In genomic region chr10:57692255-57692980, GRCh38 we compare ENCODE assay signal across 14 cellular contexts.
DNase-seq lines count a peak whose midpoint lies in the region; ATAC-seq and TF ChIP-seq lines count a peak whose summit lies in the region.
"Had no signal": no experiment of that assay in that cellular context is flagged by ENCODE, and none has a peak within 500 bp of the region (broad histone marks: within the 10 kb centered on the region; RNA-seq: fewer than 3 reads in every experiment).

No MANE protein-coding gene starts in this region.

- peak; percentile 97 for DNase-seq in ACHN
- DNase-seq in HT1080 (ENCODE audit: low read depth): peak; percentile 74
- peak; percentile 92 for DNase-seq in brain microvascular endothelial cell
- DNase-seq in kidney glomerular epithelial cell (lab: John Stamatoyannopoulos, UW): peak; percentile 88
- DNase-seq in activated CD4-positive, alpha-beta T cell treated with anti-CD3 and anti-CD28 coated beads for 4 hours: no peak
- no peak for DNase-seq in activated T-cell treated with anti-CD3 and anti-CD28 coated beads, Interleukin-2, amount 50 U/mL, for 72 hours
- DNase-seq in GM19238 (ENCODE audit: insufficient read length, low spot score): no peak
- DNase-seq in stimulated activated naive CD4-positive, alpha-beta T cell (lab: John Stamatoyannopoulos, UW): no peak
- DNase-seq: activated B cell treated with CpG ODN at 0.5 μM for 24 hours had no signal

- in situ Hi-C loops in ACHN (cut with HindIII; ENCODE audit: low pct_ligation_motif_present, low pct_unique_long_range_greater_than_20kb, low sequenced_read_pairs) (no loop called here), brain microvascular endothelial cell (cut with HindIII; ENCODE audit: low pct_ligation_motif_present, low sequenced_read_pairs) (no loop called here)

- no peaks in the 10 kb centered on the region for H3K27me3 ChIP-seq in brain microvascular endothelial cell (replicated peaks)

- no peak for ATAC-seq in activated T-cell treated with anti-CD3 and anti-CD28 coated beads, Interleukin-2, amount 50 U/mL, for 72 hours (replicated peaks in 1 of 2)
- ATAC-seq: activated T-helper 17 cell treated with anti-CD3 and anti-CD28 coated beads, Interleukin-2, amount 50 U/mL, for 72 hours had no signal

- no peak overlapping the region for H3K4me3 Mint-ChIP-seq in activated T-cell treated with anti-CD3 and anti-CD28 coated beads, Interleukin-2, amount 50 U/mL, for 72 hours
- H3K4me3 Mint-ChIP-seq: activated B cell treated with CpG ODN at 0.5 μM for 24 hours; activated T-helper 17 cell treated with anti-CD3 and anti-CD28 coated beads, Interleukin-2, amount 50 U/mL, for 72 hours; B cell; dendritic cell treated with granulocyte-macrophage colony-stimulating factor and Interleukin-4, amounts not matched to agents 40 ng/mL and 50 ng/mL, for 4 days; IgD-negative memory B cell; neural crest cell had no signal

- H3K4me3 ChIP-seq in brain microvascular endothelial cell (ENCODE audit: low read depth, low read length): no peak overlapping the region

- H3K36me3 ChIP-seq in brain microvascular endothelial cell (replicated peaks): no peaks in the 10 kb centered on the region

- H3K9me3 Mint-ChIP-seq in activated T-cell treated with anti-CD3 and anti-CD28 coated beads, Interleukin-2, amount 50 U/mL, for 72 hours: no peaks in the 10 kb centered on the region
- H3K9me3 Mint-ChIP-seq: dendritic cell treated with granulocyte-macrophage colony-stimulating factor and Interleukin-4, amounts not matched to agents 40 ng/mL and 50 ng/mL, for 4 days; neural crest cell had no signal

- H3K36me3 Mint-ChIP-seq in activated T-cell treated with anti-CD3 and anti-CD28 coated beads, Interleukin-2, amount 50 U/mL, for 72 hours (ENCODE audit: insufficient read depth in 2 of 2): no peaks in the 10 kb centered on the region
- H3K36me3 Mint-ChIP-seq: IgD-negative memory B cell had no signal

- no peaks in the 10 kb centered on the region for H3K4me1 Mint-ChIP-seq in activated T-cell treated with anti-CD3 and anti-CD28 coated beads, Interleukin-2, amount 50 U/mL, for 72 hours (ENCODE audit: low read depth)
- H3K4me1 Mint-ChIP-seq: activated B cell treated with CpG ODN at 0.5 μM for 24 hours; activated T-helper 17 cell treated with anti-CD3 and anti-CD28 coated beads, Interleukin-2, amount 50 U/mL, for 72 hours; B cell; IgD-negative memory B cell; neural crest cell had no signal

- TF ChIP-seq CTCF in brain microvascular endothelial cell (IDR thresholded peaks at IDR 0.05; ENCODE audit: low read depth, low read length, missing control alignments): no peak

- H3K27ac Mint-ChIP-seq in activated T-cell treated with anti-CD3 and anti-CD28 coated beads, Interleukin-2, amount 50 U/mL, for 72 hours: no peak overlapping the region
- H3K27ac Mint-ChIP-seq: activated B cell treated with CpG ODN at 0.5 μM for 24 hours; activated T-helper 17 cell treated with anti-CD3 and anti-CD28 coated beads, Interleukin-2, amount 50 U/mL, for 72 hours; B cell; dendritic cell treated with granulocyte-macrophage colony-stimulating factor and Interleukin-4, amounts not matched to agents 40 ng/mL and 50 ng/mL, for 4 days; IgD-negative memory B cell had no signal

- H3K27me3 Mint-ChIP-seq in activated T-cell treated with anti-CD3 and anti-CD28 coated beads, Interleukin-2, amount 50 U/mL, for 72 hours (ENCODE audit: low read depth): no peaks in the 10 kb centered on the region
- H3K27me3 Mint-ChIP-seq: activated B cell treated with CpG ODN at 0.5 μM for 24 hours; activated T-helper 17 cell treated with anti-CD3 and anti-CD28 coated beads, Interleukin-2, amount 50 U/mL, for 72 hours; B cell; dendritic cell treated with granulocyte-macrophage colony-stimulating factor and Interleukin-4, amounts not matched to agents 40 ng/mL and 50 ng/mL, for 4 days; IgD-negative memory B cell had no signal

- H3K27ac ChIP-seq in brain microvascular endothelial cell: peak overlapping the region; percentile 83

Comparison
In these comparisons a context has a peak if more than half of its experiments do, and no peak if none do; other contexts are left out.
1. DNase-seq: peak in ACHN (single experiment), HT1080 (single experiment), brain microvascular endothelial cell (single experiment) and kidney glomerular epithelial cell (single experiment); none in activated CD4-positive, alpha-beta T cell treated with anti-CD3 and anti-CD28 coated beads for 4 hours (0 of 2), activated T-cell treated with anti-CD3 and anti-CD28 coated beads, Interleukin-2, amount 50 U/mL, for 72 hours (0 of 2), GM19238 (single experiment) and stimulated activated naive CD4-positive, alpha-beta T cell (0 of 6).